In the genomic region with DNA sequence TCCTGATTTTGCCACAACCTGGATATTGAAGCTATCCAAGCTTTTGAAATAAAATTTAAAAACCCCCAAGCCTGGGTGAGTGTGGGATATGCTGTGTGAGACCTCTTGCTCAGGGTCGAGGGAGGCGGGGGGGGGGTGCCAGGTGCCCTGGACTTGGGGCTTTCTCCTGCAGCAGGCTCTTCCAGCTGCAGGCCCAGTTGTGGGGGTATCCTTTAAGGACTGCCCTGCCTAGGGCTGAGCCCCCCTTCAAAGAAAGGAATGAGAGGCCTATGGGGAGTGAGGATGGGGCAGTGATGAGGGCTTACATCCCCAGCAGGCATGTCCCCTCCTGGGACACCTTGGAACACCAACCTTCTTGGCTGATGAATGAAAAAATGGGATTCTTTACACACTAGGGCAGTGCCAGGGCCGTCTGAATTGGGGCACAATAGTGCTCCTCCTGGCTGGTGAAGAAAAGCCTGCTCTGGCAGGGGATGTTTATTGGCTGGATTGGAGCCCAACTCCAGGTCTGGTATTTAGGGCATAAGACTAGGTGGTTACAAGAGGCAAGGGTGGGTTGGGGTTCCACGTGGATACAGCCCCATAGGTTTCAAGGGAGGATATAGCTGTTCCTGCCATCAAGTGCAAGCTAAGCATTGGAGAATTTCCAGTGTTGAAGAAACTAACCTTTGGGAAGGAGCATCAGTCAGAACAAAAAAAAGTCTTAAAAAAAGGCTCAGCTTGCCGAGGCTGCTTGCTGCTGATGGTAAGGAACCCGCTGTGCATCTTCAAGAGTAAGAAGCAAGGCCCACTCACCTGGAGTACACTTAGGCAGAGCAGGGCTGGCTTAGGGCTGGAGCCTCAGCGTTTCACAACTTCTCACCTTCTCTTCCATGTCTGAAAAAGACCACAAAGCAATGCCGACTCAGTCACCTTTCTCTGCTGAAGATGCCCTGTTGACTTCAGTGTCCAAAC, we compare ENCODE assay signal across 1 cellular context.
TF ChIP-seq lines count a peak whose summit lies in the region.

No MANE protein-coding gene starts in this region.

TF ChIP-seq in IMR-90, 13 proteins besides CTCF, POLR2A, EP300 and RAD21:
- no peak for TF ChIP-seq CEBPB (IDR thresholded peaks at IDR 0.05; ENCODE audit: low read depth, low read length)
- no peak for TF ChIP-seq SMC3 (IDR thresholded peaks at IDR 0.05; ENCODE audit: low read depth, low read length)
- TF ChIP-seq RCOR1 (IDR thresholded peaks at IDR 0.05; ENCODE audit: insufficient replicate concordance, low read length): no peak
- TF ChIP-seq MAZ (IDR thresholded peaks at IDR 0.05; ENCODE audit: borderline replicate concordance, low read depth, low read length): no peak
- no peak for TF ChIP-seq USF2 (IDR thresholded peaks at IDR 0.05; ENCODE audit: low read depth, low read length)
- TF ChIP-seq RFX5 (IDR thresholded peaks at IDR 0.05; ENCODE audit: low read depth, low read length): no peak
- TF ChIP-seq FOS (IDR thresholded peaks at IDR 0.05; ENCODE audit: low read depth, low read length): no peak
- no peak for TF ChIP-seq MAFK (IDR thresholded peaks at IDR 0.05; ENCODE audit: low read depth, low read length)
- TF ChIP-seq ELK1 (IDR thresholded peaks at IDR 0.05; ENCODE audit: borderline replicate concordance, low read depth, low read length): no peak
- no peak for TF ChIP-seq MXI1 (IDR thresholded peaks at IDR 0.05; ENCODE audit: borderline replicate concordance, low read depth, low read length)
- TF ChIP-seq CHD1 (IDR thresholded peaks at IDR 0.05; ENCODE audit: low read depth, low read length): no peak
- no peak for TF ChIP-seq BHLHE40 (IDR thresholded peaks at IDR 0.05; ENCODE audit: low read depth, low read length)
- TF ChIP-seq NFE2L2 (IDR thresholded peaks at IDR 0.05; ENCODE audit: low read depth, low read length): no peak
TF ChIP-seq in IMR-90: peak in this region for 0.
